ENCODE assay signal across 9 cellular contexts in genomic region chr9:2116073-2116472, GRCh38.
DNase-seq lines count a peak whose midpoint lies in the region; ATAC-seq and FAIRE-seq lines count a peak whose summit lies in the region.
"Had no signal": no experiment of that assay in that cellular context is flagged by ENCODE, and none has a peak within 500 bp of the region (broad histone marks: within the 10 kb centered on the region; RNA-seq: fewer than 3 reads in every experiment).

No MANE protein-coding gene starts in this region.

- peaks cover 40% of the 10 kb centered on the region for H3K36me3 Mint-ChIP-seq in activated CD4-positive, alpha-beta memory T cell treated with anti-CD3 and anti-CD28 coated beads for 36 hours
- H3K36me3 Mint-ChIP-seq in activated CD4-positive, alpha-beta memory T cell treated with anti-CD3 and anti-CD28 coated beads, Interleukin-2, amount 10 ng/mL, durations not matched to agents 7 days and 5 days (ENCODE audit: low read depth), result peaks cover 71% of the 10 kb centered on the region

- H3K9me3 Mint-ChIP-seq in activated CD4-positive, alpha-beta memory T cell treated with anti-CD3 and anti-CD28 coated beads for 36 hours, result no peaks in the 10 kb centered on the region
- no peaks in the 10 kb centered on the region for H3K9me3 Mint-ChIP-seq in activated CD4-positive, alpha-beta memory T cell treated with anti-CD3 and anti-CD28 coated beads, Interleukin-2, amount 10 ng/mL, durations not matched to agents 7 days and 5 days
- H3K9me3 Mint-ChIP-seq: T-helper 1 cell treated with Interleukin-12 subunit alpha and Interleukin-12 subunit beta and Interleukin-4 antibody, amounts not matched to agents 30 μg/mL and 1 μg/mL, for 36 hours had no signal

- no peaks in the 10 kb centered on the region for H3K4me1 Mint-ChIP-seq in activated CD4-positive, alpha-beta memory T cell treated with anti-CD3 and anti-CD28 coated beads for 36 hours (ENCODE audit: low read depth)
- H3K4me1 Mint-ChIP-seq in activated CD4-positive, alpha-beta memory T cell treated with anti-CD3 and anti-CD28 coated beads, Interleukin-2, amount 10 ng/mL, durations not matched to agents 7 days and 5 days, result no peaks in the 10 kb centered on the region

- no peaks in the 10 kb centered on the region for H3K27me3 ChIP-seq in small intestine (ENCODE audit: control insufficient read depth in 2 of 2, insufficient read depth in 2 of 2, low read length in 2 of 2)

- 87 to 95% (median 88%) methylated on average over 3 of the region's 3 CpGs for WGBS in small intestine, 3 donors

- no peak overlapping the region for H3K4me3 ChIP-seq in small intestine (ENCODE audit: low read depth in 1 of 2, low read length in 2 of 2)

- no peaks in the 10 kb centered on the region for H3K4me1 ChIP-seq in small intestine (ENCODE audit: control insufficient read depth in 2 of 2, insufficient read depth in 1 of 2, low read depth in 1 of 2, low read length in 1 of 2)

- peak; percentile 18 for DNase-seq in activated CD4-positive, alpha-beta memory T cell treated with anti-CD3 and anti-CD28 coated beads for 36 hours
- no peak for DNase-seq in activated CD4-positive, alpha-beta memory T cell treated with anti-CD3 and anti-CD28 coated beads, Interleukin-2, amount 10 ng/mL, durations not matched to agents 7 days and 5 days
- peak; percentile 51 for DNase-seq in NCI-H69 (lab: John Stamatoyannopoulos, UW)
- peak; percentile 5 for DNase-seq in small intestine
- no peak for DNase-seq in GM19238 (ENCODE audit: insufficient read length, low spot score)
- DNase-seq in superior temporal gyrus (ENCODE audit: extremely low spot score), result no peak
- DNase-seq in SHP77 treated with DMSO at 0.1 percent for 48 hours (lab: John Stamatoyannopoulos, UW), result no peak

- no peak overlapping the region for H3K4me3 Mint-ChIP-seq in activated CD4-positive, alpha-beta memory T cell treated with anti-CD3 and anti-CD28 coated beads for 36 hours
- no peak overlapping the region for H3K4me3 Mint-ChIP-seq in activated CD4-positive, alpha-beta memory T cell treated with anti-CD3 and anti-CD28 coated beads, Interleukin-2, amount 10 ng/mL, durations not matched to agents 7 days and 5 days
- H3K4me3 Mint-ChIP-seq: T-helper 1 cell treated with Interleukin-12 subunit alpha and Interleukin-12 subunit beta and Interleukin-4 antibody, amounts not matched to agents 30 μg/mL and 1 μg/mL, for 36 hours had no signal

- peaks cover 23 to 26% of the 10 kb centered on the region in 2 donors for H3K36me3 ChIP-seq in small intestine (ENCODE audit: control insufficient read depth in 2 of 2, insufficient read depth in 2 of 2, low read length in 2 of 2)

- no peak overlapping the region for H3K27ac ChIP-seq in small intestine (ENCODE audit: low read depth in 1 of 2, low read length in 1 of 2)

- no peaks in the 10 kb centered on the region for H3K9me3 ChIP-seq in small intestine (ENCODE audit: control insufficient read depth, low read depth)

- intact Hi-C loops in activated CD4-positive, alpha-beta memory T cell treated with anti-CD3 and anti-CD28 coated beads for 36 hours (cut with micrococcal nuclease), result no loop called here

- no peak for FAIRE-seq in small intestine (lab: Jason Lieb, UNC)

- no peak overlapping the region for H3K27ac Mint-ChIP-seq in activated CD4-positive, alpha-beta memory T cell treated with anti-CD3 and anti-CD28 coated beads for 36 hours
- no peak overlapping the region for H3K27ac Mint-ChIP-seq in activated CD4-positive, alpha-beta memory T cell treated with anti-CD3 and anti-CD28 coated beads, Interleukin-2, amount 10 ng/mL, durations not matched to agents 7 days and 5 days
- H3K27ac Mint-ChIP-seq: T-helper 1 cell treated with Interleukin-12 subunit alpha and Interleukin-12 subunit beta and Interleukin-4 antibody, amounts not matched to agents 30 μg/mL and 1 μg/mL, for 36 hours had no signal

- CTCF ChIA-PET in activated CD4-positive, alpha-beta memory T cell treated with anti-CD3 and anti-CD28 coated beads for 36 hours (lab: Charles Lee), result interaction anchor here (0.6 to 1.9 kb wide), 5 partner anchors 10 to 72 kb away, joined by 3 to 6 read pairs (median 4); no protein-coding TSS in a partner anchor
- CTCF ChIA-PET in activated CD4-positive, alpha-beta memory T cell treated with anti-CD3 and anti-CD28 coated beads, Interleukin-2, amount 10 ng/mL, durations not matched to agents 7 days and 5 days (lab: Charles Lee), result interaction anchor here (0.5 to 1.8 kb wide), 4 partner anchors 9 to 475 kb away, joined by 3 to 9 read pairs (median 6); no protein-coding TSS in a partner anchor

- POLR2A ChIA-PET in activated CD4-positive, alpha-beta memory T cell treated with anti-CD3 and anti-CD28 coated beads for 36 hours (lab: Charles Lee), result no interaction called here
- POLR2A ChIA-PET in activated CD4-positive, alpha-beta memory T cell treated with anti-CD3 and anti-CD28 coated beads, Interleukin-2, amount 10 ng/mL, durations not matched to agents 7 days and 5 days (lab: Charles Lee), result interaction anchor here (1.4 kb wide), 1 partner anchor 12 kb away, joined by 6 read pairs; no protein-coding TSS in a partner anchor

- peak; percentile 39 for ATAC-seq in esophagus mucosa

- no peaks in the 10 kb centered on the region for H3K27me3 Mint-ChIP-seq in activated CD4-positive, alpha-beta memory T cell treated with anti-CD3 and anti-CD28 coated beads for 36 hours
- H3K27me3 Mint-ChIP-seq in activated CD4-positive, alpha-beta memory T cell treated with anti-CD3 and anti-CD28 coated beads, Interleukin-2, amount 10 ng/mL, durations not matched to agents 7 days and 5 days, result no peaks in the 10 kb centered on the region

Comparison
In these comparisons a context has a peak if more than half of its experiments do, and no peak if none do; other contexts are left out.
1. DNase-seq: peak in activated CD4-positive, alpha-beta memory T cell treated with anti-CD3 and anti-CD28 coated beads for 36 hours (single experiment), NCI-H69 (single experiment) and small intestine (single experiment); none in activated CD4-positive, alpha-beta memory T cell treated with anti-CD3 and anti-CD28 coated beads, Interleukin-2, amount 10 ng/mL, durations not matched to agents 7 days and 5 days (single experiment), GM19238 (single experiment), superior temporal gyrus (single experiment) and SHP77 treated with DMSO at 0.1 percent for 48 hours (single experiment).